ENCODE assay signal across 1 cellular context in genomic region chr3:43584043-43584826, GRCh38.
TF ChIP-seq lines count a peak whose summit lies in the region.

No MANE protein-coding gene starts in this region.

TF ChIP-seq in H1, 55 proteins besides CTCF, POLR2A, EP300 and RAD21 (continued from another document):
- TF ChIP-seq BACH1 (IDR thresholded peaks at IDR 0.05; ENCODE audit: low read length) (0 out of 2 replicates have a peak, but pooled peaks have one; percentile 43), BRCA1 (IDR thresholded peaks at IDR 0.05; ENCODE audit: low read depth, low read length) (no peak)
